Comparison of ENCODE assay signal across 16 cellular contexts in the genomic region with DNA sequence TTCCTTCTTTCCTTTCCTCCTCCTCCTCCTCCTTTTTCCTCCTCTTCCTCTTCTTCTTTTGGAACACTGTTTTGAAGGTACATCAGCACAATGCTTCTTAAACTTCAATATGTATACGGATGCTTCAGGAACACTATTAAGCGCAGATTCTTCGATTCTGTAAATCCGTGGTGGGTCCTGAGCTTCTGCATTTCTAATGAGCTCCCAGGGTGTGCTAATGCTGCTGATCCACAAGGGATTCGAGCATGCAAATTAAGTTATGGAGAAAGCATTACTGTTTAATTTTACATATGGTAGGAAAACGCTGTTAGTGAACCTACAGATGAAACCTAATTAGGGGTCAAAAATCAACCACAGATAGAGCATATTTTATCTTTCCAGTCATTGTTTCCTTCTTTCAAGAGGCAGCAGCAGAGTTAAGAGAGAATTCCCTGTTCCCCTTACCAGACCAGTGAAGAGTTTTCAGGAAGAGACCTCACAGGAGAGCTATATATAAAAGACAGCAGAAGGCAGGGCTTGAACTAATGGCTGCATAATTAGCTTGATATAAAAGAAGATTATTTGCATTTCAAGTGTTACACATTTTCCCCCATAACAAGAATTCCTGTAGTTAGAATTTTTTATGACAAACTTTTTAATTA.
"Had no signal": no experiment of that assay in that cellular context is flagged by ENCODE, and none has a peak within 500 bp of the region (broad histone marks: within the 10 kb centered on the region; RNA-seq: fewer than 3 reads in every experiment).

No MANE protein-coding gene starts in this region.

- H3K27me3 ChIP-seq: pancreas had no signal

- H3K9me3 ChIP-seq: left ventricle myocardium inferior, pancreas had no signal

- DNase-seq: activated CD4-positive, alpha-beta T cell treated with anti-CD3 and anti-CD28 coated beads for 48 hours; activated CD8-positive, alpha-beta memory T cell treated with anti-CD3 and anti-CD28 coated beads for 24 hours; activated T-cell treated with anti-CD3 and anti-CD28 coated beads for 4 hours; amygdala; effector memory CD8-positive, alpha-beta T cell; erythroblast; left ventricle myocardium inferior; pancreas; stimulated activated CD4-positive, alpha-beta T cell treated with anti-CD3 and anti-CD28 coated beads, Interleukin-4, amount 100 ng/mL, for 1 hour; stimulated activated CD8-positive, alpha-beta memory T cell treated with anti-CD3 and anti-CD28 coated beads, Interleukin-4, amount 100 ng/mL, for 48 hours had no signal

- H3K27ac ChIP-seq: left ventricle myocardium inferior, pancreas had no signal

- H3K4me3 ChIP-seq: left ventricle myocardium inferior, pancreas had no signal

- H3K36me3 Mint-ChIP-seq: activated naive CD4-positive, alpha-beta T cell treated with anti-CD3 and anti-CD28 coated beads, Interleukin-2, amount 50 U/mL, for 72 hours; natural killer cell treated with Interleukin-12 subunit alpha and Interleukin-12 subunit beta and Interleukin-15 and Interleukin-18, amount 100 ng/mL, for 72 hours had no signal

- H3K36me3 ChIP-seq: left ventricle myocardium inferior, pancreas had no signal

- H3K9me3 Mint-ChIP-seq: activated naive CD4-positive, alpha-beta T cell treated with anti-CD3 and anti-CD28 coated beads, Interleukin-2, amount 50 U/mL, for 72 hours; effector memory CD8-positive, alpha-beta T cell; natural killer cell treated with Interleukin-12 subunit alpha and Interleukin-12 subunit beta and Interleukin-15 and Interleukin-18, amount 100 ng/mL, for 72 hours; stimulated activated naive CD8-positive, alpha-beta T cell treated with anti-CD3 and anti-CD28 coated beads, Interleukin-15, Interleukin-2, amounts not matched to agents 100 ng/mL and 50 ng/mL, for 24 hours had no signal

- H3K4me3 Mint-ChIP-seq: dendritic cell treated with granulocyte-macrophage colony-stimulating factor and Interleukin-4, amounts not matched to agents 40 ng/mL and 50 ng/mL, for 4 days; effector memory CD8-positive, alpha-beta T cell; memory B cell; natural killer cell treated with Interleukin-12 subunit alpha and Interleukin-12 subunit beta and Interleukin-15 and Interleukin-18, amount 100 ng/mL, for 72 hours; stimulated activated naive CD8-positive, alpha-beta T cell treated with anti-CD3 and anti-CD28 coated beads, Interleukin-15, Interleukin-2, amounts not matched to agents 100 ng/mL and 50 ng/mL, for 24 hours had no signal

- H3K27ac Mint-ChIP-seq: activated naive CD4-positive, alpha-beta T cell treated with anti-CD3 and anti-CD28 coated beads, Interleukin-2, amount 50 U/mL, for 72 hours; dendritic cell treated with granulocyte-macrophage colony-stimulating factor and Interleukin-4, amounts not matched to agents 40 ng/mL and 50 ng/mL, for 4 days; effector memory CD8-positive, alpha-beta T cell; memory B cell; natural killer cell treated with Interleukin-12 subunit alpha and Interleukin-12 subunit beta and Interleukin-15 and Interleukin-18, amount 100 ng/mL, for 72 hours; stimulated activated naive CD8-positive, alpha-beta T cell treated with anti-CD3 and anti-CD28 coated beads, Interleukin-15, Interleukin-2, amounts not matched to agents 100 ng/mL and 50 ng/mL, for 24 hours had no signal

- H3K27me3 Mint-ChIP-seq: brain; dendritic cell treated with granulocyte-macrophage colony-stimulating factor and Interleukin-4, amounts not matched to agents 40 ng/mL and 50 ng/mL, for 4 days; memory B cell had no signal

- ATAC-seq: activated naive CD4-positive, alpha-beta T cell treated with anti-CD3 and anti-CD28 coated beads, Interleukin-2, amount 50 U/mL, for 72 hours; effector memory CD8-positive, alpha-beta T cell; natural killer cell treated with Interleukin-12 subunit alpha and Interleukin-12 subunit beta and Interleukin-15 and Interleukin-18, amount 100 ng/mL, for 72 hours; pancreas had no signal
